ENCODE assay signal across 15 cellular contexts in genomic region chr11:12196862-12197261, GRCh38.
DNase-seq lines count a peak whose midpoint lies in the region; ATAC-seq and TF ChIP-seq lines count a peak whose summit lies in the region.
"Had no signal": no experiment of that assay in that cellular context is flagged by ENCODE, and none has a peak within 500 bp of the region (broad histone marks: within the 10 kb centered on the region; RNA-seq: fewer than 3 reads in every experiment).

No MANE protein-coding gene starts in this region.

- H3K4me1 ChIP-seq in ascending aorta = peaks cover 45 to 62% of the 10 kb centered on the region in 2 donors
- H3K4me1 ChIP-seq in neural progenitor cell = peaks cover 9% of the 10 kb centered on the region
- H3K4me1 ChIP-seq: parathyroid adenoma had no signal

- no peaks in the 10 kb centered on the region for H3K27me3 Mint-ChIP-seq in CD4-positive, alpha-beta T cell
- H3K27me3 Mint-ChIP-seq in HFFc6 (ENCODE audit: insufficient read depth) (no peaks in the 10 kb centered on the region; the same call in 1 of the 2 replicates), neural progenitor cell (ENCODE audit: insufficient read depth, low read depth) (peaks cover 7% of the 10 kb centered on the region)

- no peak overlapping the region for H2AFZ ChIP-seq in neural progenitor cell (replicated peaks)
- H2AFZ ChIP-seq: parathyroid adenoma had no signal

- H3K9ac ChIP-seq in neural progenitor cell = no peak overlapping the region
- H3K9ac ChIP-seq: parathyroid adenoma had no signal

- H3K27ac Mint-ChIP-seq in CD4-positive, alpha-beta T cell = peak overlapping the region; percentile 89
- peak overlapping the region; percentile 46 for H3K27ac Mint-ChIP-seq in HFFc6
- no peak overlapping the region for H3K27ac Mint-ChIP-seq in neural progenitor cell

- H3F3A ChIP-seq in neural progenitor cell (ENCODE audit: low read depth) = peaks cover 6% of the 10 kb centered on the region

- peaks cover 87% of the 10 kb centered on the region for H3K4me1 Mint-ChIP-seq in CD4-positive, alpha-beta T cell (ENCODE audit: low read depth)
- peaks cover 91% of the 10 kb centered on the region for H3K4me1 Mint-ChIP-seq in HFFc6 (ENCODE audit: low read depth)
- H3K4me1 Mint-ChIP-seq in neural progenitor cell = peaks cover 8% of the 10 kb centered on the region

- H3K36me3 Mint-ChIP-seq in CD4-positive, alpha-beta T cell (ENCODE audit: low read depth) = no peaks in the 10 kb centered on the region
- H3K36me3 Mint-ChIP-seq in HFFc6 (ENCODE audit: low read depth) (peaks cover 31% of the 10 kb centered on the region), neural progenitor cell (no peaks in the 10 kb centered on the region)

- peak overlapping the region; percentile 77 for H3K4me3 Mint-ChIP-seq in CD4-positive, alpha-beta T cell
- H3K4me3 Mint-ChIP-seq in HFFc6 = no peak overlapping the region
- H3K4me3 Mint-ChIP-seq in neural progenitor cell = no peak overlapping the region

- no peaks in the 10 kb centered on the region for H4K20me1 ChIP-seq in neural progenitor cell (ENCODE audit: low read depth)

- CTCF ChIA-PET in CD4-positive, alpha-beta T cell (lab: Charles Lee) = interaction anchor here (1.6 kb wide), 1 partner anchor 20 kb away, joined by 3 read pairs; no protein-coding TSS in a partner anchor
- CTCF ChIA-PET in HEK293T (lab: Yijun Ruan, JAX) = no interaction called here

- H3K27ac ChIP-seq in CD4-positive, alpha-beta T cell (ENCODE audit: low read depth, low read length) = peak overlapping the region; percentile 75
- H3K27ac ChIP-seq in ascending aorta (peak overlapping the region; percentile 88 to 94), neural progenitor cell (peak overlapping the region; percentile 57)
- H3K27ac ChIP-seq: parathyroid adenoma had no signal

- no peaks in the 10 kb centered on the region for H3K9me3 ChIP-seq in CD4-positive, alpha-beta T cell (ENCODE audit: control insufficient read depth, low read length)
- H3K9me3 ChIP-seq in ascending aorta (no peaks in the 10 kb centered on the region), neural progenitor cell (ENCODE audit: low read depth) (no peaks in the 10 kb centered on the region)
- H3K9me3 ChIP-seq: BE2C had no signal

- peak overlapping the region; percentile 29 for H3K4me2 ChIP-seq in neural progenitor cell

- no peaks in the 10 kb centered on the region for H3K79me2 ChIP-seq in neural progenitor cell (ENCODE audit: low read depth)
- H3K79me2 ChIP-seq: parathyroid adenoma had no signal

- peaks cover 4 to 19% of the 10 kb centered on the region in 2 donors for H3K36me3 ChIP-seq in ascending aorta
- no peaks in the 10 kb centered on the region for H3K36me3 ChIP-seq in neural progenitor cell
- H3K36me3 ChIP-seq: BE2C had no signal

- H3K27me3 ChIP-seq in CD4-positive, alpha-beta T cell (ENCODE audit: control insufficient read depth, insufficient read depth, low read length) = no peaks in the 10 kb centered on the region
- H3K27me3 ChIP-seq in ascending aorta (no peaks in the 10 kb centered on the region), neural progenitor cell (no peaks in the 10 kb centered on the region)
- H3K27me3 ChIP-seq: BE2C had no signal

- intact Hi-C loops in CD4-positive, alpha-beta T cell (cut with DNase I, micrococcal nuclease) = loop anchor here in 1 of 2 experiments (1.0 to 5.0 kb wide), 2 partner anchors 39 to 85 kb away; partner anchors contain the start of gene MICAL2
- intact Hi-C loops in ascending aorta (cut with DNase I) = no loop called here

- H3K4me3 ChIP-seq in ascending aorta (no peak overlapping the region), neural progenitor cell (no peak overlapping the region)

- ATAC-seq in CD4-positive, alpha-beta T cell (ENCODE audit: poor library complexity) = no peak
- no peak for ATAC-seq in HG03175 (IDR thresholded peaks at IDR 0.05; ENCODE audit: unreplicated experiment)
- ATAC-seq in GM21619 (IDR thresholded peaks at IDR 0.05; ENCODE audit: unreplicated experiment) = no peak

- no peaks in the 10 kb centered on the region for H3K9me3 Mint-ChIP-seq in CD4-positive, alpha-beta T cell
- H3K9me3 Mint-ChIP-seq in HFFc6 (no peaks in the 10 kb centered on the region), neural progenitor cell (no peaks in the 10 kb centered on the region)

- POLR2A ChIA-PET in CD4-positive, alpha-beta T cell (lab: Charles Lee) = interaction anchor here (1.6 to 8.7 kb wide), 3 partner anchors 28 to 109 kb away, joined by 5 to 69 read pairs (median 24); no protein-coding TSS in a partner anchor
- POLR2A ChIA-PET in HEK293T (lab: Yijun Ruan, JAX) = no interaction called here

- TF ChIP-seq CTCF in CD4-positive, alpha-beta T cell (IDR thresholded peaks at IDR 0.05) = no peak
- TF ChIP-seq CTCF in HFFc6 (IDR thresholded peaks at IDR 0.05) (no peak), ascending aorta (IDR thresholded peaks at IDR 0.05) (no peak), neural progenitor cell (IDR thresholded peaks at IDR 0.05) (no peak)

- no peak for DNase-seq in CD4-positive, alpha-beta T cell
- no peak for DNase-seq in HFFc6
- peak in 1 of 2 donors; percentile 21 for DNase-seq in ascending aorta (ENCODE audit: low spot score in 2 of 2)
- no peak for DNase-seq in neural progenitor cell (ENCODE audit: low spot score)
- no peak for DNase-seq in HEK293T (ENCODE audit: extremely low spot score)
- DNase-seq: activated CD4-positive, CD25-positive, alpha-beta regulatory T cell; activated effector memory CD4-positive, alpha-beta T cell treated with anti-CD3 and anti-CD28 coated beads, Interleukin-2, amount 50 U/mL, for 16 hours; BE2C; caudate nucleus; NCI-H1105; NCI-H226; stimulated activated CD4-positive, alpha-beta T cell treated with anti-CD3 and anti-CD28 coated beads, Interleukin-15, amount 100 ng/mL, for 24 hours had no signal

TF ChIP-seq in HEK293T, 16 proteins besides CTCF, POLR2A, EP300 and RAD21:
- TF ChIP-seq PKNOX1 (IDR thresholded peaks at IDR 0.05) (no peak), BHLHE40 (IDR thresholded peaks at IDR 0.05; ENCODE audit: borderline replicate concordance) (no peak), LEF1 (IDR thresholded peaks at IDR 0.05; ENCODE audit: borderline replicate concordance) (no peak), CTBP1 (IDR thresholded peaks at IDR 0.05; ENCODE audit: borderline replicate concordance) (no peak)
